8 cellular contexts compared by ENCODE assay signal in genomic region chr10:43573250-43574034, GRCh38. TPM values are rescaled to one million over a fixed set of nuclear protein-coding genes. Genes with fewer than 3 reads are reported as not detected.
DNase-seq lines count a peak whose midpoint lies in the region; ATAC-seq, FAIRE-seq and TF ChIP-seq lines count a peak whose summit lies in the region.

No MANE protein-coding gene starts in this region.

- H3K36me3 ChIP-seq in HEK293 (ENCODE audit: control insufficient read depth in 2 of 2, insufficient read depth in 1 of 2, low read length in 2 of 2), result peaks cover 5 to 37% of the 10 kb centered on the region in 2 experiments; a peak in 2 of 3 replicates
- H3K36me3 ChIP-seq in iPS-15b (ENCODE audit: control insufficient read depth, insufficient read depth, low read length), result peaks cover 4% of the 10 kb centered on the region
- no peaks in the 10 kb centered on the region for H3K36me3 ChIP-seq in smooth muscle cell (ENCODE audit: low read depth)

- H3K9me3 Mint-ChIP-seq in activated T-helper 1 cell treated with anti-CD3 and anti-CD28 coated beads, Interleukin-12 subunit alpha, Interleukin-12 subunit beta, Interleukin-2, Interleukin-4 antibody, amounts not matched to agents 30 ng/mL and 10 ng/mL and 1 ng/mL, durations not matched to agents 14 hours and 24 hours and 36 hours, result peaks cover 42% of the 10 kb centered on the region

- H3K4me2 ChIP-seq in smooth muscle cell, result peak overlapping the region; percentile 96

- CTCF ChIA-PET in HEK293 (lab: Yijun Ruan, JAX), result no interaction called here

- peak overlapping the region; percentile 4 for H3K27ac Mint-ChIP-seq in activated T-helper 1 cell treated with anti-CD3 and anti-CD28 coated beads, Interleukin-12 subunit alpha, Interleukin-12 subunit beta, Interleukin-2, Interleukin-4 antibody, amounts not matched to agents 30 ng/mL and 10 ng/mL and 1 ng/mL, durations not matched to agents 14 hours and 24 hours and 36 hours

- FAIRE-seq in frontal cortex (lab: Jason Lieb, UNC), result no peak

- H3K27me3 ChIP-seq in iPS-15b (ENCODE audit: control insufficient read depth, insufficient read depth, low read length) (peaks cover 28% of the 10 kb centered on the region), smooth muscle cell (ENCODE audit: low read depth) (no peaks in the 10 kb centered on the region)

- no peak overlapping the region; the same call in 1 of the 2 replicates for H3K4me3 ChIP-seq in HEK293 (ENCODE audit: low read depth, low read length)
- H3K4me3 ChIP-seq in iPS-15b (ENCODE audit: low read depth, low read length), result peak overlapping the region; percentile 59
- peak overlapping the region; percentile 75 for H3K4me3 ChIP-seq in smooth muscle cell

- no peaks in the 10 kb centered on the region for H3K27me3 Mint-ChIP-seq in activated T-helper 1 cell treated with anti-CD3 and anti-CD28 coated beads, Interleukin-12 subunit alpha, Interleukin-12 subunit beta, Interleukin-2, Interleukin-4 antibody, amounts not matched to agents 30 ng/mL and 10 ng/mL and 1 ng/mL, durations not matched to agents 14 hours and 24 hours and 36 hours (ENCODE audit: insufficient read depth)

- peaks cover 7% of the 10 kb centered on the region for H3F3A ChIP-seq in smooth muscle cell (ENCODE audit: low read depth)

- peaks cover 17% of the 10 kb centered on the region for H3K4me1 Mint-ChIP-seq in activated T-helper 1 cell treated with anti-CD3 and anti-CD28 coated beads, Interleukin-12 subunit alpha, Interleukin-12 subunit beta, Interleukin-2, Interleukin-4 antibody, amounts not matched to agents 30 ng/mL and 10 ng/mL and 1 ng/mL, durations not matched to agents 14 hours and 24 hours and 36 hours (ENCODE audit: low read depth)

- H3K36me3 Mint-ChIP-seq in activated T-helper 1 cell treated with anti-CD3 and anti-CD28 coated beads, Interleukin-12 subunit alpha, Interleukin-12 subunit beta, Interleukin-2, Interleukin-4 antibody, amounts not matched to agents 30 ng/mL and 10 ng/mL and 1 ng/mL, durations not matched to agents 14 hours and 24 hours and 36 hours (ENCODE audit: low read depth), result peaks cover 7% of the 10 kb centered on the region

- no peak for DNase-seq in activated T-helper 1 cell treated with anti-CD3 and anti-CD28 coated beads, Interleukin-12 subunit alpha, Interleukin-12 subunit beta, Interleukin-2, Interleukin-4 antibody, amounts not matched to agents 30 ng/mL and 10 ng/mL and 1 ng/mL, durations not matched to agents 14 hours and 24 hours and 36 hours (ENCODE audit: low spot score)
- DNase-seq in smooth muscle cell (lab: John Stamatoyannopoulos, UW; ENCODE audit: unreplicated experiment) (no peak), frontal cortex (ENCODE audit: low spot score in 2 of 2) (no peak)

- no peak for ATAC-seq in GM21619 (IDR thresholded peaks at IDR 0.05; ENCODE audit: unreplicated experiment)
- no peak for ATAC-seq in HG03432 (IDR thresholded peaks at IDR 0.05; ENCODE audit: unreplicated experiment)
- ATAC-seq in GM21786 (IDR thresholded peaks at IDR 0.05; ENCODE audit: unreplicated experiment), result no peak

- no peaks in the 10 kb centered on the region for H3K4me1 ChIP-seq in HEK293 (ENCODE audit: control insufficient read depth, insufficient read depth, low read length)
- H3K4me1 ChIP-seq in iPS-15b (ENCODE audit: control insufficient read depth, insufficient read depth, low read length), result peaks cover 2% of the 10 kb centered on the region
- H3K4me1 ChIP-seq in smooth muscle cell (ENCODE audit: low read depth), result peaks cover 7% of the 10 kb centered on the region

- no peak overlapping the region; the same call in 1 of the 2 replicates for H3K27ac ChIP-seq in HEK293 (ENCODE audit: extremely low read depth, low read depth, low read length)
- H3K27ac ChIP-seq in smooth muscle cell (ENCODE audit: low read depth), result no peak overlapping the region

- intact Hi-C loops in activated T-helper 1 cell treated with anti-CD3 and anti-CD28 coated beads, Interleukin-12 subunit alpha, Interleukin-12 subunit beta, Interleukin-2, Interleukin-4 antibody, amounts not matched to agents 30 ng/mL and 10 ng/mL and 1 ng/mL, durations not matched to agents 14 hours and 24 hours and 36 hours (cut with micrococcal nuclease), result loop anchor here (1.0 to 5.0 kb wide), 3 partner anchors 22 to 75 kb away; partner anchors contain the start of genes ZNF32 and ZNF485

- WGBS in smooth muscle cell (ENCODE audit: low lambda C conversion rate), result 28% methylated on average over 17 of the region's 17 CpGs

- H2AFZ ChIP-seq in smooth muscle cell (ENCODE audit: low read depth), result peak overlapping the region; percentile 94

- H3K4me3 Mint-ChIP-seq in activated T-helper 1 cell treated with anti-CD3 and anti-CD28 coated beads, Interleukin-12 subunit alpha, Interleukin-12 subunit beta, Interleukin-2, Interleukin-4 antibody, amounts not matched to agents 30 ng/mL and 10 ng/mL and 1 ng/mL, durations not matched to agents 14 hours and 24 hours and 36 hours, result no peak overlapping the region

- H4K20me1 ChIP-seq in smooth muscle cell (ENCODE audit: low read depth), result no peaks in the 10 kb centered on the region

- no peaks in the 10 kb centered on the region for H3K79me2 ChIP-seq in smooth muscle cell (ENCODE audit: low read depth)

- H3K9me3 ChIP-seq in HEK293 (ENCODE audit: control insufficient read depth, insufficient read depth, low read depth, low read length), result no peaks in the 10 kb centered on the region
- no peaks in the 10 kb centered on the region for H3K9me3 ChIP-seq in iPS-15b (ENCODE audit: control insufficient read depth, insufficient read depth, low read length)
- no peaks in the 10 kb centered on the region for H3K9me3 ChIP-seq in smooth muscle cell (replicated peaks; ENCODE audit: low read depth)

- peak overlapping the region; percentile 47 for H3K9ac ChIP-seq in iPS-15b (ENCODE audit: low read depth, low read length)
- H3K9ac ChIP-seq in smooth muscle cell (ENCODE audit: low read depth), result peak overlapping the region; percentile 4

- TF ChIP-seq CTCF in HEK293 (tag by site-specific recombination; IDR thresholded peaks at IDR 0.05) (no peak), smooth muscle cell (IDR thresholded peaks at IDR 0.05; ENCODE audit: borderline replicate concordance, insufficient read depth, poor library complexity, severe bottlenecking) (no peak)

- POLR2A ChIA-PET in HEK293 (lab: Yijun Ruan, JAX), result no interaction called here

TF ChIP-seq in HEK293, 187 proteins besides CTCF, POLR2A, EP300 and RAD21:
- TF ChIP-seq ZNF366 (tag by site-specific recombination; conservative IDR thresholded peaks at IDR 0.05) (peak; percentile 32; the same call in 1 of the 2 replicates), MEIS1 (CRISPR knock-in tag; IDR thresholded peaks at IDR 0.05; ENCODE audit: borderline replicate concordance) (no peak)

RNA-seq across cellular contexts. Expression of gene ZNF239, which starts 1.0 kb away (rescaled TPM):
- 1.4 and 1.7 TPM in 2 replicates for total RNA-seq in activated T-helper 1 cell treated with anti-CD3 and anti-CD28 coated beads, Interleukin-12 subunit alpha, Interleukin-12 subunit beta, Interleukin-2, Interleukin-4 antibody, amounts not matched to agents 30 ng/mL and 10 ng/mL and 1 ng/mL, durations not matched to agents 14 hours and 24 hours and 36 hours
- total RNA-seq in smooth muscle cell (4.5 and 5.4 TPM in 2 replicates), frontal cortex (27.3 TPM)
- 1.9 and 2.6 TPM in 2 replicates for polyA plus RNA-seq in smooth muscle cell

RNA-seq across cellular contexts. Expression of gene ZNF485, which starts 32.8 kb away (rescaled TPM):
- total RNA-seq in activated T-helper 1 cell treated with anti-CD3 and anti-CD28 coated beads, Interleukin-12 subunit alpha, Interleukin-12 subunit beta, Interleukin-2, Interleukin-4 antibody, amounts not matched to agents 30 ng/mL and 10 ng/mL and 1 ng/mL, durations not matched to agents 14 hours and 24 hours and 36 hours, result 5.7 and 6.6 TPM in 2 replicates
- total RNA-seq in smooth muscle cell (1.4 and 2.9 TPM in 2 replicates), frontal cortex (8.2 TPM)
- polyA plus RNA-seq in smooth muscle cell, result 1.8 and 2.9 TPM in 2 replicates
